ENCODE assay signal across 12 cellular contexts in the genomic region with DNA sequence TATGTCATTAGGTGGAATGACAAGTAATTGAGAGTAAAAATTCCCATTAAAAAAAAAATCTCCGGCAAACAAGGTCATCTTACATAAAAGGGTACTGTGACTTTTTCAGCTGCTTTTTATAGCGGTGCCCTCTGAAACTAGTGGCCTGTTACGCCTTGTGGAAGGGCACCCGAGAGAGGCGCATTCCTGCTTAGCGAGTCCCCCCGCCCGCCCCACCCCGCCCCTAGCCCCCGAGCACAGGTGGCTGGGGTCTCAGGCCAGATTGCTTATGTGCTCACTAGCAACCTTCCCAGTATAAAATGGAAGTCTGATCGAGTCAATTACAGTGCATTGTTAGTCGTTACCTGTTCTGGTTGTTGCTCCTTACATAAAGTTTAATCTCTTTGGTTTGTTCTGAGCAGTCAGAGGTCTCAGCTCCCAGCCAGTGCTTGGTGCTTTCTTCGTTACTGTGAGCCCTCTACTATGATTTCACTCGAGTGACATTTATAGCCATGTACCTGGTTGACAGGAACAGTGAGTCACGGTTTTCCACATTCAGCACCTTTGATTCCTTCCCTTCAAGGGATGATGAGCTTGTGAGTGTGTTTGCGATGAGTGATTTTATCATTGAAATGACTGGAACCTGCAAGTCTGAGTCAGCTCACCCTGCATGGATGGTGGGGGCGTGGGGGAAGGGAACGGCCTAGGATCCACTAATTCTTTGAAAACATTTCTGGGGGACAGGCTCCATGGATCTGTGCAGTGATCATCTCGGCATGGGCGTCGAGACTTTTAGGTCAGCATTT. TPM values are rescaled to one million over a fixed set of nuclear protein-coding genes. Genes with fewer than 3 reads are reported as not detected.
A peak's percentile ranks its signal among the peaks of the same experiment; 100 is the strongest.
DNase-seq lines count a peak whose midpoint lies in the region; ATAC-seq, FAIRE-seq and TF ChIP-seq lines count a peak whose summit lies in the region.
"Had no signal": no experiment of that assay in that cellular context is flagged by ENCODE, and none has a peak within 500 bp of the region (broad histone marks: within the 10 kb centered on the region; RNA-seq: fewer than 3 reads in every experiment).

No MANE protein-coding gene starts in this region.

- no peaks in the 10 kb centered on the region for H3K79me2 ChIP-seq in HepG2 (ENCODE audit: insufficient read depth, low read length)

- H2AFZ ChIP-seq in HepG2 (ENCODE audit: low read length) = no peak overlapping the region

- no peaks in the 10 kb centered on the region for H4K20me1 ChIP-seq in HepG2 (ENCODE audit: insufficient read depth, low read length)

- FAIRE-seq in HepG2 (lab: Jason Lieb, UNC) = no peak
- FAIRE-seq: small intestine had no signal

- TF ChIP-seq EP300 in HepG2 (IDR thresholded peaks at IDR 0.05; ENCODE audit: low read depth in 2 of 2, low read length in 2 of 2) (no peak; a peak in 1 of 4 replicates), HepG2 (CRISPR knock-in tag; IDR thresholded peaks at IDR 0.05; ENCODE audit: borderline replicate concordance) (no peak)

- POLR2A ChIA-PET in HepG2 (lab: Yijun Ruan, JAX) = no interaction called here

- peak; percentile 46 to 54 for DNase-seq in activated CD4-positive, alpha-beta T cell treated with anti-CD3 and anti-CD28 coated beads for 4 hours
- no peak for DNase-seq in activated CD4-positive, alpha-beta T cell treated with anti-CD3 and anti-CD28 coated beads, Interleukin-2, amount 50 U/mL, for 1 hour
- DNase-seq in HepG2 (ENCODE audit: low spot score) (peak; percentile 73), NCI-H345 (lab: John Stamatoyannopoulos, UW) (no peak), GM19238 (ENCODE audit: insufficient read length, low spot score) (no peak), brain microvascular endothelial cell (no peak)
- DNase-seq: central memory CD4-positive, alpha-beta T cell; immature natural killer cell; small intestine; SW 1271 had no signal

- no peaks in the 10 kb centered on the region for H3K9me3 Mint-ChIP-seq in activated naive CD4-positive, alpha-beta T cell treated with anti-CD3 and anti-CD28 coated beads, Interleukin-2, amount 50 U/mL, for 24 hours
- no peaks in the 10 kb centered on the region for H3K9me3 Mint-ChIP-seq in stimulated activated memory B cell treated with anti-CD40 and anti-IgM and Interleukin-4, amounts not matched to agents 10 μg/mL and 1 μg/mL and 100 μg/mL, for 72 hours
- H3K9me3 Mint-ChIP-seq: immature natural killer cell had no signal

- peak overlapping the region; percentile 37 for H3K4me3 Mint-ChIP-seq in activated naive CD4-positive, alpha-beta T cell treated with anti-CD3 and anti-CD28 coated beads, Interleukin-2, amount 50 U/mL, for 24 hours
- H3K4me3 Mint-ChIP-seq in stimulated activated memory B cell treated with anti-CD40 and anti-IgM and Interleukin-4, amounts not matched to agents 10 μg/mL and 1 μg/mL and 100 μg/mL, for 72 hours = no peak overlapping the region
- H3K4me3 Mint-ChIP-seq: immature natural killer cell had no signal

- H3K36me3 ChIP-seq in HepG2 (replicated peaks in 1 of 2; ENCODE audit: control insufficient read depth in 1 of 2, insufficient read depth in 2 of 2, low read length in 2 of 2) (no peaks in the 10 kb centered on the region), brain microvascular endothelial cell (replicated peaks) (no peaks in the 10 kb centered on the region)

- TF ChIP-seq POLR2A in HepG2 (IDR thresholded peaks at IDR 0.05; ENCODE audit: insufficient read depth in 1 of 2, low read depth in 2 of 2, low read length in 2 of 2) = no peak

- intact Hi-C loops in HepG2 (cut with micrococcal nuclease; ENCODE audit: unreplicated experiment) = no loop called here

- H3K36me3 Mint-ChIP-seq in activated naive CD4-positive, alpha-beta T cell treated with anti-CD3 and anti-CD28 coated beads, Interleukin-2, amount 50 U/mL, for 24 hours = no peaks in the 10 kb centered on the region
- H3K36me3 Mint-ChIP-seq in stimulated activated memory B cell treated with anti-CD40 and anti-IgM and Interleukin-4, amounts not matched to agents 10 μg/mL and 1 μg/mL and 100 μg/mL, for 72 hours = peaks cover 30% of the 10 kb centered on the region

- peaks cover 34% of the 10 kb centered on the region for H3K4me1 ChIP-seq in HepG2 (ENCODE audit: insufficient read depth, low read length)

- H3K27ac ChIP-seq in HepG2 (ENCODE audit: extremely low read length, insufficient read depth, low read length) = no peak overlapping the region
- H3K27ac ChIP-seq in brain microvascular endothelial cell = no peak overlapping the region

- TF ChIP-seq RAD21 in HepG2 (CRISPR knock-in tag; IDR thresholded peaks at IDR 0.05) = no peak

- peaks cover 32% of the 10 kb centered on the region for H3K4me1 Mint-ChIP-seq in activated naive CD4-positive, alpha-beta T cell treated with anti-CD3 and anti-CD28 coated beads, Interleukin-2, amount 50 U/mL, for 24 hours
- peaks cover 76% of the 10 kb centered on the region for H3K4me1 Mint-ChIP-seq in stimulated activated memory B cell treated with anti-CD40 and anti-IgM and Interleukin-4, amounts not matched to agents 10 μg/mL and 1 μg/mL and 100 μg/mL, for 72 hours

- no peak for ATAC-seq in HepG2
- ATAC-seq in stimulated activated memory B cell treated with anti-CD40 and anti-IgM and Interleukin-4, amounts not matched to agents 10 μg/mL and 1 μg/mL and 100 μg/mL, for 72 hours = no peak

- H3K9me3 ChIP-seq in HepG2 (ENCODE audit: low read length) = no peaks in the 10 kb centered on the region

- no peak overlapping the region for H3K4me2 ChIP-seq in HepG2 (ENCODE audit: low read depth, low read length)

- H3K27ac Mint-ChIP-seq in activated naive CD4-positive, alpha-beta T cell treated with anti-CD3 and anti-CD28 coated beads, Interleukin-2, amount 50 U/mL, for 24 hours = peak overlapping the region; percentile 98
- H3K27ac Mint-ChIP-seq in stimulated activated memory B cell treated with anti-CD40 and anti-IgM and Interleukin-4, amounts not matched to agents 10 μg/mL and 1 μg/mL and 100 μg/mL, for 72 hours = peak overlapping the region; percentile 69

- H3K4me3 ChIP-seq in HepG2 (replicated peaks in 1 of 3; ENCODE audit: insufficient read depth in 1 of 3, low read depth in 2 of 3, low read length in 3 of 3) (no peak overlapping the region), brain microvascular endothelial cell (ENCODE audit: low read depth, low read length) (no peak overlapping the region)

- H3K27me3 Mint-ChIP-seq in activated naive CD4-positive, alpha-beta T cell treated with anti-CD3 and anti-CD28 coated beads, Interleukin-2, amount 50 U/mL, for 24 hours = no peaks in the 10 kb centered on the region
- no peaks in the 10 kb centered on the region for H3K27me3 Mint-ChIP-seq in stimulated activated memory B cell treated with anti-CD40 and anti-IgM and Interleukin-4, amounts not matched to agents 10 μg/mL and 1 μg/mL and 100 μg/mL, for 72 hours

- in situ Hi-C loops in HepG2 (cut with HindIII; ENCODE audit: extremely low pct_ligation_motif_present, low pct_unique_long_range_greater_than_20kb) = no loop called here
- in situ Hi-C loops in brain microvascular endothelial cell (cut with HindIII; ENCODE audit: low pct_ligation_motif_present, low sequenced_read_pairs) = no loop called here

- no peak overlapping the region for H3K9ac ChIP-seq in HepG2 (ENCODE audit: insufficient read depth, low read depth, low read length)

- CTCF ChIA-PET in HepG2 (lab: Yijun Ruan, JAX; ENCODE audit: low intra/inter-chr PET ratio, low total read pairs) = no interaction called here

- TF ChIP-seq CTCF in HepG2 (CRISPR knock-in tag; IDR thresholded peaks at IDR 0.05) (no peak), brain microvascular endothelial cell (IDR thresholded peaks at IDR 0.05; ENCODE audit: low read depth, low read length, missing control alignments) (no peak)

- 79% methylated on average over 21 of the region's 21 CpGs for WGBS in HepG2 (ENCODE audit: low lambda C conversion rate)

- no TSS peak for BruUV-seq in HepG2 (replicated peaks; lab: Mats Ljungman, UMichigan)

- H3K27me3 ChIP-seq in HepG2 (ENCODE audit: control insufficient read depth in 1 of 2, insufficient read depth in 2 of 2, low read length in 2 of 2) (no peaks in the 10 kb centered on the region), brain microvascular endothelial cell (replicated peaks) (no peaks in the 10 kb centered on the region)

TF ChIP-seq in HepG2, 621 proteins besides CTCF, POLR2A, EP300 and RAD21 (continues in another document):
- TF ChIP-seq TEAD3 (CRISPR knock-in tag; optimal IDR thresholded peaks at IDR 0.05; ENCODE audit: borderline replicate concordance) = peak; percentile 14

RNA-seq across cellular contexts. Expression of gene ZDHHC14, which starts 47.6 kb away (rescaled TPM):
- total RNA-seq in HepG2 (2016; rRNA removed; fragmentation: Illumina TruSeq; extraction: Trizol) = 2.4 and 3.7 TPM in 2 replicates
- total RNA-seq in HepG2 (2016; cell fraction: cytosol; rRNA removed; fragmentation: Illumina TruSeq; extraction: Trizol; ENCODE audit: low read depth) = 0.71 and 1.2 TPM in 2 replicates
- total RNA-seq in HepG2 (2016; cell fraction: insoluble cytoplasmic fraction; rRNA removed; fragmentation: Illumina TruSeq; extraction: Trizol) = 2.5 and 4.2 TPM in 2 replicates
- total RNA-seq in HepG2 (2016; cell fraction: membrane; rRNA removed; fragmentation: Illumina TruSeq; extraction: Trizol) = 2.2 and 2.8 TPM in 2 replicates
- 2.8 and 5.7 TPM in 2 replicates for total RNA-seq in HepG2 (2016; cell fraction: nucleus; rRNA removed; fragmentation: Illumina TruSeq; extraction: Trizol)
- 9.5 and 9.8 TPM in 2 replicates for polyA plus RNA-seq in HepG2 (2011; rRNA removed)
- polyA plus RNA-seq in HepG2 (2011; cell fraction: cytosol; rRNA removed) = 8.8 and 10.7 TPM in 2 replicates
- 13.1 TPM in 2 replicates for polyA plus RNA-seq in HepG2 (2011; cell fraction: nucleus; rRNA removed)
- 8.9 and 17.1 TPM in 2 replicates for polyA plus RNA-seq in HepG2 (2012)
- polyA plus RNA-seq in HepG2 (2016; cell fraction: cytosol; fragmentation: Illumina TruSeq; extraction: Trizol; ENCODE audit: low read depth) = 1.00 and 1.1 TPM in 2 replicates
- polyA plus RNA-seq in HepG2 (2016; cell fraction: insoluble cytoplasmic fraction; fragmentation: Illumina TruSeq; extraction: Trizol; ENCODE audit: low read depth) = 4.4 and 5.2 TPM in 2 replicates
- polyA plus RNA-seq in HepG2 (2016; cell fraction: membrane; fragmentation: Illumina TruSeq; extraction: Trizol; ENCODE audit: low read depth) = 2.5 and 3.0 TPM in 2 replicates
- 9.7 and 10.1 TPM in 2 replicates for polyA plus RNA-seq in HepG2 (2016; cell fraction: nucleus; fragmentation: Illumina TruSeq; extraction: Trizol; ENCODE audit: insufficient read depth, low read depth)
- 4.3 and 12.2 TPM in 2 replicates for polyA minus RNA-seq in HepG2 (2011; rRNA and poly(A)+ RNA removed; ENCODE audit: low replicate concordance)
- polyA minus RNA-seq in HepG2 (2011; cell fraction: cytosol; rRNA and poly(A)+ RNA removed) = 6.2 and 7.4 TPM in 2 replicates
- polyA minus RNA-seq in HepG2 (2011; cell fraction: nucleus; rRNA and poly(A)+ RNA removed) = 13.1 and 17.1 TPM in 2 replicates

Comparison
In these comparisons a context has a peak if more than half of its experiments do, and no peak if none do; other contexts are left out.
1. DNase-seq: peak in activated CD4-positive, alpha-beta T cell treated with anti-CD3 and anti-CD28 coated beads for 4 hours (2 of 2) and HepG2 (single experiment); none in activated CD4-positive, alpha-beta T cell treated with anti-CD3 and anti-CD28 coated beads, Interleukin-2, amount 50 U/mL, for 1 hour (single experiment), NCI-H345 (single experiment), GM19238 (single experiment) and brain microvascular endothelial cell (single experiment).